Comparison of ENCODE assay signal across 11 cellular contexts in the genomic region with DNA sequence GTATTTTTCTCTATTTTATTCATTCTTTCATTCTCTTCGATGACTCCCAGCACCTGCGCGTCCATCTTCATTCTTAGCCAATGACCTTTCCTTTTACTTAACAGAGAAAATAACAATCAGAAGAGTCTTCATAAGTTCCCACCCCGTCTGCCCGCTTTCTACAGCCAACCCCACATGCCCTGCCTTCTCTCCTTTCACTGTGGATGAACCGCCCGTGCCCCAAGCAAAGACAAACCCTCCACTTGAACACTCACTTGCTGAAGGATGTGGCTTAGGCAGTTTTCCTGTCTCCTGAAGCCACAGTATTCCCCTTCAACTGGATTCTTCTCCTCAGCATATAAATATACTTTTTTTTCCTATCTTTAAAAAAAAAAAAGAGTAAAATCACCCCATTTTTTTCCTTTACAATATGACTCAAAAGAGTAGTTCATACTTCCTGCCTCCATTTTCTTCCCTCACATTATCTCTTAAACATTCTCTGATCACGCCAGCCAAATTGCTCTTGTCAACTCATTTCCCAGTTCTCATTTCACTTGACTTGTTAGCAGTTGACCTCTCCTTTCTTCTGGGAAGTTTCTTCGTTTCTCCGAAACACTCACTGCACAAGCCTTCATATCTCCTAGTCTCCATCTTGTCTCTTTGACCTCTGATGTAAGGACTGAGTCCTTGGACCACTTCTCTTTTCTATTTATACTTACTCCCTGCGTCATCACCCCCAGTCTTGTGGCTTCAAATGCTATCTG. TPM values are rescaled to one million over a fixed set of nuclear protein-coding genes. Genes with fewer than 3 reads are reported as not detected.
DNase-seq lines count a peak whose midpoint lies in the region; ATAC-seq and TF ChIP-seq lines count a peak whose summit lies in the region.
"Had no signal": no experiment of that assay in that cellular context is flagged by ENCODE, and none has a peak within 500 bp of the region (broad histone marks: within the 10 kb centered on the region; RNA-seq: fewer than 3 reads in every experiment).

No MANE protein-coding gene starts in this region.

- H3K4me3 ChIP-seq in Karpas-422 (ENCODE audit: low read length) (no peak overlapping the region), uterus (no peak overlapping the region)

- no peaks in the 10 kb centered on the region for H3K4me1 Mint-ChIP-seq in T-helper 2 cell treated with Interferon-gamma antibody and Interleukin-4, amounts not matched to agents 5 μg/mL and 100 μg/mL, for 36 hours (ENCODE audit: low read depth)
- H3K4me1 Mint-ChIP-seq: central memory CD8-positive, alpha-beta T cell; neural crest cell had no signal

- H3K27ac ChIP-seq in Karpas-422 (ENCODE audit: low read length) (no peak overlapping the region), uterus (no peak overlapping the region)

- no peak overlapping the region for H3K4me2 ChIP-seq in Karpas-422 (ENCODE audit: low read depth, low read length, poor library complexity, severe bottlenecking)
- H3K4me2 ChIP-seq: SK-N-SH had no signal

- H3K36me3 Mint-ChIP-seq in T-helper 2 cell treated with Interferon-gamma antibody and Interleukin-4, amounts not matched to agents 5 μg/mL and 100 μg/mL, for 36 hours (ENCODE audit: low read depth): no peaks in the 10 kb centered on the region

- no peaks in the 10 kb centered on the region for H3K79me2 ChIP-seq in Karpas-422 (ENCODE audit: low read length)

- H3K9ac ChIP-seq in Karpas-422 (ENCODE audit: low read length): no peak overlapping the region
- H3K9ac ChIP-seq: SK-N-SH had no signal

- peak overlapping the region; percentile 65; the same call in 1 of the 2 replicates for H2AFZ ChIP-seq in Karpas-422 (ENCODE audit: low read length)

- H3K4me1 ChIP-seq in Karpas-422 (ENCODE audit: low read length): peaks cover 56% of the 10 kb centered on the region
- H3K4me1 ChIP-seq in uterus: no peaks in the 10 kb centered on the region

- H4K20me1 ChIP-seq in Karpas-422 (ENCODE audit: insufficient read depth, low read depth, low read length): no peaks in the 10 kb centered on the region

- TF ChIP-seq POLR2A in uterus (IDR thresholded peaks at IDR 0.05): no peak

- H3K9me3 ChIP-seq in Karpas-422 (ENCODE audit: low read length) (no peaks in the 10 kb centered on the region), uterus (no peaks in the 10 kb centered on the region)
- H3K9me3 ChIP-seq: SK-N-SH had no signal

- TF ChIP-seq CTCF in uterus (IDR thresholded peaks at IDR 0.05): no peak

- no peaks in the 10 kb centered on the region for H3K36me3 ChIP-seq in Karpas-422 (ENCODE audit: insufficient read depth, low read length)
- H3K36me3 ChIP-seq in uterus: no peaks in the 10 kb centered on the region

- intact Hi-C loops in posterior cingulate gyrus (cut with DNase I): no loop called here
- intact Hi-C loops in uterus (cut with DNase I; ENCODE audit: low total_unique reads): no loop called here

- no peaks in the 10 kb centered on the region for H3K9me2 ChIP-seq in Karpas-422 (replicated peaks; ENCODE audit: insufficient read depth, low read length)
- H3K9me2 ChIP-seq: SK-N-SH had no signal

- H3K27me3 ChIP-seq in Karpas-422 (ENCODE audit: low read length): no peaks in the 10 kb centered on the region
- H3K27me3 ChIP-seq in uterus: no peaks in the 10 kb centered on the region

- ATAC-seq in GM18498 (IDR thresholded peaks at IDR 0.05; ENCODE audit: unreplicated experiment) (peak; percentile 92), GM21723 (IDR thresholded peaks at IDR 0.05; ENCODE audit: unreplicated experiment) (peak; percentile 90)

- H3K27me3 Mint-ChIP-seq in T-helper 2 cell treated with Interferon-gamma antibody and Interleukin-4, amounts not matched to agents 5 μg/mL and 100 μg/mL, for 36 hours (ENCODE audit: low read depth): peaks cover 14% of the 10 kb centered on the region
- H3K27me3 Mint-ChIP-seq: central memory CD8-positive, alpha-beta T cell had no signal

- no peaks in the 10 kb centered on the region for H3K9me3 Mint-ChIP-seq in T-helper 2 cell treated with Interferon-gamma antibody and Interleukin-4, amounts not matched to agents 5 μg/mL and 100 μg/mL, for 36 hours
- H3K9me3 Mint-ChIP-seq: central memory CD8-positive, alpha-beta T cell; neural crest cell had no signal

- H3K4me3 Mint-ChIP-seq in T-helper 2 cell treated with Interferon-gamma antibody and Interleukin-4, amounts not matched to agents 5 μg/mL and 100 μg/mL, for 36 hours: no peak overlapping the region
- H3K4me3 Mint-ChIP-seq: central memory CD8-positive, alpha-beta T cell; neural crest cell had no signal

- peak; percentile 61 for DNase-seq in Karpas-422
- DNase-seq in left kidney (ENCODE audit: low read depth, low spot score): peak; percentile 10
- no peak for DNase-seq in T-helper 2 cell treated with Interferon-gamma antibody and Interleukin-4, amounts not matched to agents 5 μg/mL and 100 μg/mL, for 36 hours (ENCODE audit: low spot score)
- DNase-seq in ecto neural progenitor cell (ENCODE audit: low spot score): no peak
- DNase-seq in posterior cingulate gyrus: no peak
- DNase-seq in uterus: no peak
- DNase-seq: SK-N-SH had no signal

- H3K27ac Mint-ChIP-seq in T-helper 2 cell treated with Interferon-gamma antibody and Interleukin-4, amounts not matched to agents 5 μg/mL and 100 μg/mL, for 36 hours: no peak overlapping the region

RNA-seq across cellular contexts. Expression of a gene that starts 11.1 kb away (rescaled TPM):
- 0.29 and 0.71 TPM in 2 replicates for total RNA-seq in Karpas-422 (2014; rRNA removed; shearing (Covaris generic); ENCODE audit: low replicate concordance)
- 10 to 100 TPM in 1 of 4 donors, 1 to 10 TPM in 2, under 1 TPM in 1; 0.51 to 16.9 (median 4.7) TPM for total RNA-seq in uterus

RNA-seq across cellular contexts. Expression of a gene that starts 27.5 kb away (rescaled TPM):
- 7.6 and 20.3 TPM in 2 replicates for total RNA-seq in Karpas-422 (2014; rRNA removed; shearing (Covaris generic); ENCODE audit: low replicate concordance)
- 10 to 100 TPM; 22.6 to 63.2 (median 43.3) TPM for total RNA-seq in uterus

Comparison
In these comparisons a context has a peak if more than half of its experiments do, and no peak if none do; other contexts are left out.
1. DNase-seq: peak in Karpas-422 (single experiment) and left kidney (single experiment); none in T-helper 2 cell treated with Interferon-gamma antibody and Interleukin-4, amounts not matched to agents 5 μg/mL and 100 μg/mL, for 36 hours (single experiment), ecto neural progenitor cell (single experiment), posterior cingulate gyrus (0 of 10) and uterus (0 of 2).